ENCODE assay signal across 1 cellular context in the genomic region with DNA sequence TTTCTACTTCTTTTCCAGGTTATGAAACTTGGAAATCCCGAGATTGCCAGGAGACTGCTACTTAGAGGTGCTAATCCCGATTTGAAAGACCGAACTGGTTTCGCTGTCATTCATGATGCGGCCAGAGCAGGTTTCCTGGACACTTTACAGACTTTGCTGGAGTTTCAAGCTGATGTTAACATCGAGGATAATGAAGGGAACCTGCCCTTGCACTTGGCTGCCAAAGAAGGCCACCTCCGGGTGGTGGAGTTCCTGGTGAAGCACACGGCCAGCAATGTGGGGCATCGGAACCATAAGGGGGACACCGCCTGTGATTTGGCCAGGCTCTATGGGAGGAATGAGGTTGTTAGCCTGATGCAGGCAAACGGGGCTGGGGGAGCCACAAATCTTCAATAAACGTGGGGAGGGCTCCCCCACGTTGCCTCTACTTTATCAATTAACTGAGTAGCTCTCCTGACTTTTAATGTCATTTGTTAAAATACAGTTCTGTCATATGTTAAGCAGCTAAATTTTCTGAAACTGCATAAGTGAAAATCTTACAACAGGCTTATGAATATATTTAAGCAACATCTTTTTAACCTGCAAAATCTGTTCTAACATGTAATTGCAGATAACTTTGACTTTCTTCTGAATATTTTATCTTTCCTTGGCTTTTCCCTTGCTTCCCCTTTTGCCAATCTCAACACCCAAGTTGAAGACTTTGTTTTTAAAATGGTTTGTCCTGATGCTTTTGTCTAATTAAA.
TF ChIP-seq lines count a peak whose summit lies in the region.

No MANE protein-coding gene starts in this region.

TF ChIP-seq in H1, 55 proteins besides CTCF, POLR2A, EP300 and RAD21:
- TF ChIP-seq BCL11A (IDR thresholded peaks at IDR 0.05; ENCODE audit: low read depth in 2 of 2, low read length in 2 of 2) (no peak), KDM1A (IDR thresholded peaks at IDR 0.05; ENCODE audit: borderline replicate concordance, low read length) (no peak), CBX8 (IDR thresholded peaks at IDR 0.05; ENCODE audit: borderline replicate concordance, low read depth, low read length) (peak; percentile 8; the same call in 1 of the 2 replicates), NRF1 (IDR thresholded peaks at IDR 0.05; ENCODE audit: low read depth, low read length) (no peak), SP2 (IDR thresholded peaks at IDR 0.05; ENCODE audit: low read length) (no peak), CBX5 (IDR thresholded peaks at IDR 0.05; ENCODE audit: low read depth, low read length) (no peak), SIRT6 (IDR thresholded peaks at IDR 0.05; ENCODE audit: low read length) (no peak), POLR2AphosphoS5 (IDR thresholded peaks at IDR 0.05; ENCODE audit: low read depth, low read length) (no peak), RXRA (IDR thresholded peaks at IDR 0.05; ENCODE audit: insufficient read depth, low read depth, low read length) (no peak), EZH2 (IDR thresholded peaks at IDR 0.05; ENCODE audit: low read depth, low read length, severe bottlenecking) (peak; percentile 85), BACH1 (IDR thresholded peaks at IDR 0.05; ENCODE audit: low read length) (no peak), GTF2F1 (IDR thresholded peaks at IDR 0.05; ENCODE audit: borderline replicate concordance, low read depth, low read length) (no peak), TAF1 (IDR thresholded peaks at IDR 0.05; ENCODE audit: low read depth, low read length) (no peak), POU5F1 (IDR thresholded peaks at IDR 0.05; ENCODE audit: low read depth, low read length) (no peak), CHD1 (IDR thresholded peaks at IDR 0.05; ENCODE audit: low read depth, low read length) (no peak), RFX5 (IDR thresholded peaks at IDR 0.05; ENCODE audit: borderline replicate concordance, low read depth, low read length) (no peak), YY1 (IDR thresholded peaks at IDR 0.05; ENCODE audit: low read depth, low read length) (no peak), RNF2 (IDR thresholded peaks at IDR 0.05; ENCODE audit: borderline replicate concordance, low read depth, low read length, missing control alignments, poor library complexity, severe bottlenecking) (peak; percentile 99), ZNF274 (IDR thresholded peaks at IDR 0.05; ENCODE audit: borderline replicate concordance, extremely low read depth, low read length) (no peak), KDM5A (IDR thresholded peaks at IDR 0.05; ENCODE audit: low read length) (no peak), SUZ12 (IDR thresholded peaks at IDR 0.05; ENCODE audit: low read length) (peak; percentile 96), SP1 (IDR thresholded peaks at IDR 0.05; ENCODE audit: low read depth, low read length) (peak; percentile 30; the same call in 1 of the 2 replicates)
- TF ChIP-seq, protein P1, sequence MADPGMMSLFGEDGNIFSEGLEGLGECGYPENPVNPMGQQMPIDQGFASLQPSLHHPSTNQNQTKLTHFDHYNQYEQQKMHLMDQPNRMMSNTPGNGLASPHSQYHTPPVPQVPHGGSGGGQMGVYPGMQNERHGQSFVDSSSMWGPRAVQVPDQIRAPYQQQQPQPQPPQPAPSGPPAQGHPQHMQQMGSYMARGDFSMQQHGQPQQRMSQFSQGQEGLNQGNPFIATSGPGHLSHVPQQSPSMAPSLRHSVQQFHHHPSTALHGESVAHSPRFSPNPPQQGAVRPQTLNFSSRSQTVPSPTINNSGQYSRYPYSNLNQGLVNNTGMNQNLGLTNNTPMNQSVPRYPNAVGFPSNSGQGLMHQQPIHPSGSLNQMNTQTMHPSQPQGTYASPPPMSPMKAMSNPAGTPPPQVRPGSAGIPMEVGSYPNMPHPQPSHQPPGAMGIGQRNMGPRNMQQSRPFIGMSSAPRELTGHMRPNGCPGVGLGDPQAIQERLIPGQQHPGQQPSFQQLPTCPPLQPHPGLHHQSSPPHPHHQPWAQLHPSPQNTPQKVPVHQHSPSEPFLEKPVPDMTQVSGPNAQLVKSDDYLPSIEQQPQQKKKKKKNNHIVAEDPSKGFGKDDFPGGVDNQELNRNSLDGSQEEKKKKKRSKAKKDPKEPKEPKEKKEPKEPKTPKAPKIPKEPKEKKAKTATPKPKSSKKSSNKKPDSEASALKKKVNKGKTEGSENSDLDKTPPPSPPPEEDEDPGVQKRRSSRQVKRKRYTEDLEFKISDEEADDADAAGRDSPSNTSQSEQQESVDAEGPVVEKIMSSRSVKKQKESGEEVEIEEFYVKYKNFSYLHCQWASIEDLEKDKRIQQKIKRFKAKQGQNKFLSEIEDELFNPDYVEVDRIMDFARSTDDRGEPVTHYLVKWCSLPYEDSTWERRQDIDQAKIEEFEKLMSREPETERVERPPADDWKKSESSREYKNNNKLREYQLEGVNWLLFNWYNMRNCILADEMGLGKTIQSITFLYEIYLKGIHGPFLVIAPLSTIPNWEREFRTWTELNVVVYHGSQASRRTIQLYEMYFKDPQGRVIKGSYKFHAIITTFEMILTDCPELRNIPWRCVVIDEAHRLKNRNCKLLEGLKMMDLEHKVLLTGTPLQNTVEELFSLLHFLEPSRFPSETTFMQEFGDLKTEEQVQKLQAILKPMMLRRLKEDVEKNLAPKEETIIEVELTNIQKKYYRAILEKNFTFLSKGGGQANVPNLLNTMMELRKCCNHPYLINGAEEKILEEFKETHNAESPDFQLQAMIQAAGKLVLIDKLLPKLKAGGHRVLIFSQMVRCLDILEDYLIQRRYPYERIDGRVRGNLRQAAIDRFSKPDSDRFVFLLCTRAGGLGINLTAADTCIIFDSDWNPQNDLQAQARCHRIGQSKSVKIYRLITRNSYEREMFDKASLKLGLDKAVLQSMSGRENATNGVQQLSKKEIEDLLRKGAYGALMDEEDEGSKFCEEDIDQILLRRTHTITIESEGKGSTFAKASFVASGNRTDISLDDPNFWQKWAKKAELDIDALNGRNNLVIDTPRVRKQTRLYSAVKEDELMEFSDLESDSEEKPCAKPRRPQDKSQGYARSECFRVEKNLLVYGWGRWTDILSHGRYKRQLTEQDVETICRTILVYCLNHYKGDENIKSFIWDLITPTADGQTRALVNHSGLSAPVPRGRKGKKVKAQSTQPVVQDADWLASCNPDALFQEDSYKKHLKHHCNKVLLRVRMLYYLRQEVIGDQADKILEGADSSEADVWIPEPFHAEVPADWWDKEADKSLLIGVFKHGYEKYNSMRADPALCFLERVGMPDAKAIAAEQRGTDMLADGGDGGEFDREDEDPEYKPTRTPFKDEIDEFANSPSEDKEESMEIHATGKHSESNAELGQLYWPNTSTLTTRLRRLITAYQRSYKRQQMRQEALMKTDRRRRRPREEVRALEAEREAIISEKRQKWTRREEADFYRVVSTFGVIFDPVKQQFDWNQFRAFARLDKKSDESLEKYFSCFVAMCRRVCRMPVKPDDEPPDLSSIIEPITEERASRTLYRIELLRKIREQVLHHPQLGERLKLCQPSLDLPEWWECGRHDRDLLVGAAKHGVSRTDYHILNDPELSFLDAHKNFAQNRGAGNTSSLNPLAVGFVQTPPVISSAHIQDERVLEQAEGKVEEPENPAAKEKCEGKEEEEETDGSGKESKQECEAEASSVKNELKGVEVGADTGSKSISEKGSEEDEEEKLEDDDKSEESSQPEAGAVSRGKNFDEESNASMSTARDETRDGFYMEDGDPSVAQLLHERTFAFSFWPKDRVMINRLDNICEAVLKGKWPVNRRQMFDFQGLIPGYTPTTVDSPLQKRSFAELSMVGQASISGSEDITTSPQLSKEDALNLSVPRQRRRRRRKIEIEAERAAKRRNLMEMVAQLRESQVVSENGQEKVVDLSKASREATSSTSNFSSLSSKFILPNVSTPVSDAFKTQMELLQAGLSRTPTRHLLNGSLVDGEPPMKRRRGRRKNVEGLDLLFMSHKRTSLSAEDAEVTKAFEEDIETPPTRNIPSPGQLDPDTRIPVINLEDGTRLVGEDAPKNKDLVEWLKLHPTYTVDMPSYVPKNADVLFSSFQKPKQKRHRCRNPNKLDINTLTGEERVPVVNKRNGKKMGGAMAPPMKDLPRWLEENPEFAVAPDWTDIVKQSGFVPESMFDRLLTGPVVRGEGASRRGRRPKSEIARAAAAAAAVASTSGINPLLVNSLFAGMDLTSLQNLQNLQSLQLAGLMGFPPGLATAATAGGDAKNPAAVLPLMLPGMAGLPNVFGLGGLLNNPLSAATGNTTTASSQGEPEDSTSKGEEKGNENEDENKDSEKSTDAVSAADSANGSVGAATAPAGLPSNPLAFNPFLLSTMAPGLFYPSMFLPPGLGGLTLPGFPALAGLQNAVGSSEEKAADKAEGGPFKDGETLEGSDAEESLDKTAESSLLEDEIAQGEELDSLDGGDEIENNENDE (IDR thresholded peaks at IDR 0.05; ENCODE audit: insufficient replicate concordance, low read length) = no peak
- TF ChIP-seq, protein P2, sequence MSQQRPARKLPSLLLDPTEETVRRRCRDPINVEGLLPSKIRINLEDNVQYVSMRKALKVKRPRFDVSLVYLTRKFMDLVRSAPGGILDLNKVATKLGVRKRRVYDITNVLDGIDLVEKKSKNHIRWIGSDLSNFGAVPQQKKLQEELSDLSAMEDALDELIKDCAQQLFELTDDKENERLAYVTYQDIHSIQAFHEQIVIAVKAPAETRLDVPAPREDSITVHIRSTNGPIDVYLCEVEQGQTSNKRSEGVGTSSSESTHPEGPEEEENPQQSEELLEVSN (IDR thresholded peaks at IDR 0.05) = no peak
- TF ChIP-seq, protein P3, sequence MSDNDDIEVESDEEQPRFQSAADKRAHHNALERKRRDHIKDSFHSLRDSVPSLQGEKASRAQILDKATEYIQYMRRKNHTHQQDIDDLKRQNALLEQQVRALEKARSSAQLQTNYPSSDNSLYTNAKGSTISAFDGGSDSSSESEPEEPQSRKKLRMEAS (IDR thresholded peaks at IDR 0.05) = no peak
- TF ChIP-seq, protein P4, sequence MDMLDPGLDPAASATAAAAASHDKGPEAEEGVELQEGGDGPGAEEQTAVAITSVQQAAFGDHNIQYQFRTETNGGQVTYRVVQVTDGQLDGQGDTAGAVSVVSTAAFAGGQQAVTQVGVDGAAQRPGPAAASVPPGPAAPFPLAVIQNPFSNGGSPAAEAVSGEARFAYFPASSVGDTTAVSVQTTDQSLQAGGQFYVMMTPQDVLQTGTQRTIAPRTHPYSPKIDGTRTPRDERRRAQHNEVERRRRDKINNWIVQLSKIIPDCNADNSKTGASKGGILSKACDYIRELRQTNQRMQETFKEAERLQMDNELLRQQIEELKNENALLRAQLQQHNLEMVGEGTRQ (IDR thresholded peaks at IDR 0.05; ENCODE audit: low read length) = no peak
